28 cellular contexts compared by ENCODE assay signal in the genomic region with DNA sequence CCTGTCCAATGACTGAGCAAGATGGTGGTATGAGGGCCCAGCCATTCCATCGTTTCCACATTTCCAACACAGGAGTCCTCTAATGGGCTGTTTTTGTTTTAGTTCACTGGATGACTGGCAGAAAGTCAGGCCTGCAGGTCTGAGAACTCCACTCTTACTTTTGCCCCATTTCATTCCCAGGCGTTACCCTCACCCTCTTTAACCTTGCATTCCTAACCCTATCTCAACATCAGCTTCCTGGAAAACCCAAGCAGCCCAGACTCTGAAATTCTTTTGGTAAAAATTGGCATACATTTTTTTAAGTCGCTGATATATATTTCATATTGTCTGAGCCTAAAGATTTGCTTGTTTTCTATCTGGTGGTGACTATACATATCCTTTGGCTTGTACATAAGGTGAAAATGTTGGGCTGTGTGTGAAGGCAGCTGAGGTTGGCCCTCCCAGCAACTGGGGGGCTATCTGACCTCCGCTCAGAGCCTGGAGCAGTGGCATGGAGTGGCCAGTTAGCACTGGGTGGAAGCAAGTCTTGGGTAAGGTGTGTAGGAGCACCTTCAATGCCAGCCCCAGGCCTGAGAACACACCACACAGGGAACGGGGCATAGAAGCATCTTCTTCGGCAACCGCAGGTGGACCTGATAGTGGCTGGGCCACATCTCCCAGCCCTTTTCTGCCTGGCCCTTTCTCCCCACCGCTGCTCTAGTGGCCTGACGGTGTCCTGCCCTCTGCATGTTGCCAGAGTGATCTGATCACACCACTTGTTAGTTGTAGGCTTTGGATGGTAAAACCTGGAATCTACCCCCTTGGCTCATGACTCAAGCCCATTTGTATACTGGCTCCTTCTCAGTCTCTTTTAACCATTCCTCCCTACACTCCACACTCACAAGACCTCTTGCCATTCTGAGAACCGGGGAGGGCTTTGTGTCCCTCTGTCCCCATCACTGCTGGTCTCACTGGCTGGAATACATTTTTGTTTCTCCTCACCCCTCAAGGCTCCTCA. TPM values are rescaled to one million over a fixed set of nuclear protein-coding genes. Genes with fewer than 3 reads are reported as not detected.
DNase-seq lines count a peak whose midpoint lies in the region; ATAC-seq and TF ChIP-seq lines count a peak whose summit lies in the region.
"Had no signal": no experiment of that assay in that cellular context is flagged by ENCODE, and none has a peak within 500 bp of the region (broad histone marks: within the 10 kb centered on the region; RNA-seq: fewer than 3 reads in every experiment).

No MANE protein-coding gene starts in this region.

- intact Hi-C loops in tibial artery (cut with DNase I; ENCODE audit: low total_unique reads) = no loop called here
- intact Hi-C loops in naive thymus-derived CD4-positive, alpha-beta T cell (cut with micrococcal nuclease) = no loop called here

- no peaks in the 10 kb centered on the region for H3K36me3 ChIP-seq in tibial artery
- no peaks in the 10 kb centered on the region for H3K36me3 ChIP-seq in naive thymus-derived CD4-positive, alpha-beta T cell (ENCODE audit: control insufficient read depth in 2 of 3, insufficient read depth in 3 of 3, low read length in 3 of 3)
- no peaks in the 10 kb centered on the region for H3K36me3 ChIP-seq in brain microvascular endothelial cell (replicated peaks)
- H3K36me3 ChIP-seq: pancreas, Peyer's patch, right atrium auricular region, SJCRH30, suprapubic skin, uterus had no signal

- no peaks in the 10 kb centered on the region for H3K4me1 Mint-ChIP-seq in activated CD8-positive, alpha-beta memory T cell treated with anti-CD3 and anti-CD28 coated beads, Interleukin-2, amount 10 ng/mL, durations not matched to agents 7 days and 5 days
- no peaks in the 10 kb centered on the region for H3K4me1 Mint-ChIP-seq in naive thymus-derived CD4-positive, alpha-beta T cell
- H3K4me1 Mint-ChIP-seq: CD4-positive, CD25-positive, alpha-beta regulatory T cell; stimulated activated naive B cell treated with anti-CD40 and anti-IgM and Interleukin-4, amounts not matched to agents 10 μg/mL and 1 μg/mL and 100 μg/mL, for 72 hours had no signal

- no peaks in the 10 kb centered on the region for H3K9me3 Mint-ChIP-seq in activated CD8-positive, alpha-beta memory T cell treated with anti-CD3 and anti-CD28 coated beads, Interleukin-2, amount 10 ng/mL, durations not matched to agents 7 days and 5 days (ENCODE audit: low read depth)
- no peaks in the 10 kb centered on the region for H3K9me3 Mint-ChIP-seq in naive thymus-derived CD4-positive, alpha-beta T cell
- H3K9me3 Mint-ChIP-seq: CD4-positive, CD25-positive, alpha-beta regulatory T cell; nephron; stimulated activated naive B cell treated with anti-CD40 and anti-IgM and Interleukin-4, amounts not matched to agents 10 μg/mL and 1 μg/mL and 100 μg/mL, for 72 hours had no signal

- H3K27me3 Mint-ChIP-seq in activated CD8-positive, alpha-beta memory T cell treated with anti-CD3 and anti-CD28 coated beads, Interleukin-2, amount 10 ng/mL, durations not matched to agents 7 days and 5 days = peaks cover 26% of the 10 kb centered on the region
- H3K27me3 Mint-ChIP-seq in naive thymus-derived CD4-positive, alpha-beta T cell = peaks cover 0 to 10% (median 5%) of the 10 kb centered on the region in 5 donors

- H3K27ac ChIP-seq in tibial artery (peak overlapping the region; percentile 90 to 93), brain microvascular endothelial cell (no peak overlapping the region)
- no peak overlapping the region for H3K27ac ChIP-seq in naive thymus-derived CD4-positive, alpha-beta T cell (ENCODE audit: low read depth, low read length)
- H3K27ac ChIP-seq: Peyer's patch, right atrium auricular region, SJCRH30, uterus had no signal

- ATAC-seq in activated CD8-positive, alpha-beta memory T cell treated with anti-CD3 and anti-CD28 coated beads, Interleukin-2, amount 10 ng/mL, durations not matched to agents 7 days and 5 days = no peak
- ATAC-seq in HG02885 (IDR thresholded peaks at IDR 0.05; ENCODE audit: poor library complexity, unreplicated experiment) = no peak
- no peak for ATAC-seq in naive thymus-derived CD4-positive, alpha-beta T cell
- ATAC-seq: body of pancreas; left ventricle myocardium superior; pancreas; stimulated activated naive B cell treated with anti-CD40 and anti-IgM and Interleukin-4, amounts not matched to agents 10 μg/mL and 1 μg/mL and 100 μg/mL, for 72 hours had no signal

- no peak for TF ChIP-seq CTCF in tibial artery (IDR thresholded peaks at IDR 0.05)
- no peak for TF ChIP-seq CTCF in brain microvascular endothelial cell (IDR thresholded peaks at IDR 0.05; ENCODE audit: low read depth, low read length, missing control alignments)

- H3K4me1 ChIP-seq in tibial artery = peaks cover 4 to 49% (median 45%) of the 10 kb centered on the region in 4 donors
- no peaks in the 10 kb centered on the region for H3K4me1 ChIP-seq in naive thymus-derived CD4-positive, alpha-beta T cell (ENCODE audit: control insufficient read depth in 2 of 2, insufficient read depth in 2 of 2, low read length in 2 of 2)

- H3K36me3 Mint-ChIP-seq in activated CD8-positive, alpha-beta memory T cell treated with anti-CD3 and anti-CD28 coated beads, Interleukin-2, amount 10 ng/mL, durations not matched to agents 7 days and 5 days = no peaks in the 10 kb centered on the region
- H3K36me3 Mint-ChIP-seq in naive thymus-derived CD4-positive, alpha-beta T cell = no peaks in the 10 kb centered on the region
- H3K36me3 Mint-ChIP-seq: CD4-positive, CD25-positive, alpha-beta regulatory T cell; stimulated activated naive B cell treated with anti-CD40 and anti-IgM and Interleukin-4, amounts not matched to agents 10 μg/mL and 1 μg/mL and 100 μg/mL, for 72 hours had no signal

- no peak overlapping the region for H3K27ac Mint-ChIP-seq in activated CD8-positive, alpha-beta memory T cell treated with anti-CD3 and anti-CD28 coated beads, Interleukin-2, amount 10 ng/mL, durations not matched to agents 7 days and 5 days
- no peak overlapping the region for H3K27ac Mint-ChIP-seq in naive thymus-derived CD4-positive, alpha-beta T cell
- H3K27ac Mint-ChIP-seq: CD4-positive, CD25-positive, alpha-beta regulatory T cell; stimulated activated naive B cell treated with anti-CD40 and anti-IgM and Interleukin-4, amounts not matched to agents 10 μg/mL and 1 μg/mL and 100 μg/mL, for 72 hours had no signal

- H3K27me3 ChIP-seq in tibial artery (no peaks in the 10 kb centered on the region), brain microvascular endothelial cell (replicated peaks) (no peaks in the 10 kb centered on the region)
- no peaks in the 10 kb centered on the region for H3K27me3 ChIP-seq in naive thymus-derived CD4-positive, alpha-beta T cell (ENCODE audit: control insufficient read depth in 2 of 2, insufficient read depth in 2 of 2, low read length in 2 of 2)
- H3K27me3 ChIP-seq: body of pancreas, pancreas, Peyer's patch, right atrium auricular region, SJCRH30, suprapubic skin, uterus had no signal

- no peaks in the 10 kb centered on the region for H3K9me3 ChIP-seq in tibial artery
- no peaks in the 10 kb centered on the region for H3K9me3 ChIP-seq in naive thymus-derived CD4-positive, alpha-beta T cell (ENCODE audit: control insufficient read depth in 2 of 3, low read length in 3 of 3)
- H3K9me3 ChIP-seq: body of pancreas, pancreas, Peyer's patch, right atrium auricular region, SJCRH30, suprapubic skin, uterus had no signal

- in situ Hi-C loops in brain microvascular endothelial cell (cut with HindIII; ENCODE audit: low pct_ligation_motif_present, low sequenced_read_pairs) = no loop called here

- peak; percentile 37 for DNase-seq in activated CD8-positive, alpha-beta memory T cell treated with anti-CD3 and anti-CD28 coated beads, Interleukin-2, amount 50 U/mL, for 48 hours
- no peak for DNase-seq in activated CD8-positive, alpha-beta memory T cell treated with anti-CD3 and anti-CD28 coated beads, Interleukin-2, amount 10 ng/mL, durations not matched to agents 7 days and 5 days
- peak; percentile 46 for DNase-seq in cerebellar cortex (ENCODE audit: low spot score)
- DNase-seq in mesenteric fat pad (ENCODE audit: low spot score) = peak; percentile 80
- DNase-seq in tibial artery = no peak
- no peak for DNase-seq in naive thymus-derived CD4-positive, alpha-beta T cell
- DNase-seq in brain microvascular endothelial cell = no peak
- DNase-seq: activated CD4-positive, alpha-beta T cell treated with anti-CD3 and anti-CD28 coated beads, Interleukin-2, amount 50 U/mL, for 4 hours; activated gamma-delta T cell; body of pancreas; CD4-positive, CD25-positive, alpha-beta regulatory T cell; GM23248; left ventricle myocardium superior; midbrain; NCI-H1105; NCI-H1930; NCI-H526; pancreas; Peyer's patch; SJCRH30; stimulated activated CD4-positive, alpha-beta T cell treated with anti-CD3 and anti-CD28 coated beads, Interleukin-4, amount 100 ng/mL, for 24 hours; stimulated activated naive B cell treated with anti-CD40 and anti-IgM and Interleukin-4, amounts not matched to agents 10 μg/mL and 1 μg/mL and 100 μg/mL, for 72 hours; T-helper 1 cell; uterus had no signal

- CTCF ChIA-PET in activated CD8-positive, alpha-beta memory T cell treated with anti-CD3 and anti-CD28 coated beads, Interleukin-2, amount 10 ng/mL, durations not matched to agents 7 days and 5 days (lab: Charles Lee) = no interaction called here
- CTCF ChIA-PET in naive thymus-derived CD4-positive, alpha-beta T cell (lab: Charles Lee) = interaction anchor here (0.7 kb wide), 1 partner anchor 128 kb away, joined by 4 read pairs; no protein-coding TSS in a partner anchor

- no peak overlapping the region for H3K4me3 Mint-ChIP-seq in activated CD8-positive, alpha-beta memory T cell treated with anti-CD3 and anti-CD28 coated beads, Interleukin-2, amount 10 ng/mL, durations not matched to agents 7 days and 5 days
- H3K4me3 Mint-ChIP-seq in naive thymus-derived CD4-positive, alpha-beta T cell = no peak overlapping the region
- H3K4me3 Mint-ChIP-seq: CD4-positive, CD25-positive, alpha-beta regulatory T cell; nephron; stimulated activated naive B cell treated with anti-CD40 and anti-IgM and Interleukin-4, amounts not matched to agents 10 μg/mL and 1 μg/mL and 100 μg/mL, for 72 hours had no signal

- H3K4me3 ChIP-seq in tibial artery (no peak overlapping the region), brain microvascular endothelial cell (ENCODE audit: low read depth, low read length) (no peak overlapping the region)
- H3K4me3 ChIP-seq in naive thymus-derived CD4-positive, alpha-beta T cell (ENCODE audit: low read length) = no peak overlapping the region
- H3K4me3 ChIP-seq: body of pancreas, GM23248, pancreas, Peyer's patch, right atrium auricular region, SJCRH30, suprapubic skin, uterus had no signal

- POLR2A ChIA-PET in naive thymus-derived CD4-positive, alpha-beta T cell (lab: Charles Lee) = no interaction called here

RNA-seq across cellular contexts. Expression of a gene that starts 50.0 kb away (rescaled TPM):
- total RNA-seq in activated CD8-positive, alpha-beta memory T cell treated with anti-CD3 and anti-CD28 coated beads, Interleukin-2, amount 10 ng/mL, durations not matched to agents 7 days and 5 days = not detected
- 272 TPM for total RNA-seq in mesenteric fat pad
- not detected for total RNA-seq in naive thymus-derived CD4-positive, alpha-beta T cell
- polyA plus RNA-seq in naive thymus-derived CD4-positive, alpha-beta T cell = under 1 TPM in 1 of 2 donors, not detected in 1; 0.10 TPM
- total RNA-seq: CD4-positive, CD25-positive, alpha-beta regulatory T cell had no signal
- polyA plus RNA-seq: CD4-positive, CD25-positive, alpha-beta regulatory T cell had no signal

Comparison
In these comparisons a context has a peak if more than half of its experiments do, and no peak if none do; other contexts are left out.
1. DNase-seq: peak in activated CD8-positive, alpha-beta memory T cell treated with anti-CD3 and anti-CD28 coated beads, Interleukin-2, amount 50 U/mL, for 48 hours (single experiment), cerebellar cortex (single experiment) and mesenteric fat pad (single experiment); none in activated CD8-positive, alpha-beta memory T cell treated with anti-CD3 and anti-CD28 coated beads, Interleukin-2, amount 10 ng/mL, durations not matched to agents 7 days and 5 days (single experiment), tibial artery (0 of 2), naive thymus-derived CD4-positive, alpha-beta T cell (0 of 9) and brain microvascular endothelial cell (single experiment).
2. H3K27ac ChIP-seq: peak in tibial artery (2 of 2); none in naive thymus-derived CD4-positive, alpha-beta T cell (single experiment) and brain microvascular endothelial cell (single experiment).
3. RNA of a gene that starts 50.0 kb away (total RNA-seq): 272 TPM in mesenteric fat pad (single experiment); not detected in activated CD8-positive, alpha-beta memory T cell treated with anti-CD3 and anti-CD28 coated beads, Interleukin-2, amount 10 ng/mL, durations not matched to agents 7 days and 5 days and not detected in naive thymus-derived CD4-positive, alpha-beta T cell; every median in the first group is over 100 times any median in the second.